Comparison of ENCODE assay signal across 28 cellular contexts in genomic region chr21:41422546-41423372, GRCh38. TPM values are rescaled to one million over a fixed set of nuclear protein-coding genes. Genes with fewer than 3 reads are reported as not detected.
DNase-seq lines count a peak whose midpoint lies in the region; ATAC-seq, FAIRE-seq and TF ChIP-seq lines count a peak whose summit lies in the region.
"Had no signal": no experiment of that assay in that cellular context is flagged by ENCODE, and none has a peak within 500 bp of the region (broad histone marks: within the 10 kb centered on the region; RNA-seq: fewer than 3 reads in every experiment).

No MANE protein-coding gene starts in this region.

- peak overlapping the region; percentile 76 for H2AK9ac ChIP-seq in IMR-90 (replicated peaks; ENCODE audit: low read depth, low read length, poor library complexity)

- H4K8ac ChIP-seq in IMR-90 (ENCODE audit: low read depth in 2 of 2, low read length in 2 of 2) (no peak overlapping the region), H1 (ENCODE audit: extremely low read depth, insufficient read depth, low read length) (no peak overlapping the region)

- H3K4me2 ChIP-seq in IMR-90 (ENCODE audit: low read depth, low read length), result no peak overlapping the region
- no peak overlapping the region for H3K4me2 ChIP-seq in H1 (ENCODE audit: insufficient read depth in 1 of 2, low read depth in 2 of 2, low read length in 2 of 2)

- H3K4me3 ChIP-seq in IMR-90 (ENCODE audit: insufficient read depth, low read depth, low read length), result no peak overlapping the region
- no peak overlapping the region for H3K4me3 ChIP-seq in H1 (ENCODE audit: extremely low read depth in 1 of 4, insufficient read depth in 2 of 4, low read depth in 3 of 4, low read length in 4 of 4)
- H3K4me3 ChIP-seq: ascending aorta, cardiac muscle cell had no signal

- no peak overlapping the region for H3K18ac ChIP-seq in IMR-90 (ENCODE audit: low read depth, low read length)
- H3K18ac ChIP-seq in H1 (ENCODE audit: extremely low read depth, low read length), result no peak overlapping the region

- H3K9me1 ChIP-seq in IMR-90 (ENCODE audit: insufficient read depth, low read length), result peaks cover 3% of the 10 kb centered on the region; the same call in 1 of the 2 replicates

- H3K9me3 Mint-ChIP-seq in activated T-cell treated with anti-CD3 and anti-CD28 coated beads, Interleukin-2, amount 50 U/mL, for 24 hours, result no peaks in the 10 kb centered on the region
- no peaks in the 10 kb centered on the region for H3K9me3 Mint-ChIP-seq in activated T-cell treated with anti-CD3 and anti-CD28 coated beads, Interleukin-2, amount 50 U/mL, for 72 hours
- no peaks in the 10 kb centered on the region for H3K9me3 Mint-ChIP-seq in stimulated activated memory B cell treated with anti-CD40 and anti-IgM and Interleukin-4, amounts not matched to agents 10 μg/mL and 1 μg/mL and 100 μg/mL, for 72 hours

- H3K27me3 ChIP-seq in IMR-90 (ENCODE audit: control insufficient read depth, insufficient read depth, low read length) (peaks cover 13% of the 10 kb centered on the region), H1 (replicated peaks in 1 of 4; ENCODE audit: control insufficient read depth in 3 of 4, extremely low read depth in 1 of 4, insufficient read depth in 3 of 4, low read length in 3 of 4) (peaks cover 5 to 33% (median 25%) of the 10 kb centered on the region in 4 experiments)
- H3K27me3 ChIP-seq: ascending aorta had no signal

- no peak for TF ChIP-seq EP300 in H1 (IDR thresholded peaks at IDR 0.05; ENCODE audit: borderline replicate concordance in 1 of 2, low read depth in 2 of 2, low read length in 2 of 2)

- no peak overlapping the region for H4K91ac ChIP-seq in IMR-90 (ENCODE audit: insufficient read depth, low read depth, low read length)
- H4K91ac ChIP-seq in H1 (replicated peaks; ENCODE audit: insufficient read length, low read length), result no peak overlapping the region

- BruUV-seq in IMR-90 (replicated peaks; lab: Mats Ljungman, UMichigan), result no TSS peak

- H3K27ac Mint-ChIP-seq in activated T-cell treated with anti-CD3 and anti-CD28 coated beads, Interleukin-2, amount 50 U/mL, for 24 hours, result peak overlapping the region; percentile 38
- H3K27ac Mint-ChIP-seq in activated T-cell treated with anti-CD3 and anti-CD28 coated beads, Interleukin-2, amount 50 U/mL, for 72 hours, result no peak overlapping the region
- H3K27ac Mint-ChIP-seq in stimulated activated memory B cell treated with anti-CD40 and anti-IgM and Interleukin-4, amounts not matched to agents 10 μg/mL and 1 μg/mL and 100 μg/mL, for 72 hours, result peak overlapping the region; percentile 52

- in situ Hi-C loops in IMR-90 (cut with MboI; ENCODE audit: low sequenced_read_pairs), result no loop called here

- TF ChIP-seq CTCF in IMR-90 (conservative IDR thresholded peaks at IDR 0.05; ENCODE audit: low read depth, low read length) (no peak), H1 (IDR thresholded peaks at IDR 0.05; ENCODE audit: control extremely low read depth in 1 of 3, insufficient read depth in 1 of 3, low read depth in 1 of 3, low read length in 3 of 3) (no peak)

- H2BK12ac ChIP-seq in H1 (ENCODE audit: low read depth, low read length), result peak overlapping the region; percentile 51; the same call in 1 of the 2 replicates

- H3K14ac ChIP-seq in IMR-90 (replicated peaks; ENCODE audit: low read depth, low read length), result no peak overlapping the region
- H3K14ac ChIP-seq in H1 (ENCODE audit: insufficient read length), result no peak overlapping the region

- H2BK20ac ChIP-seq in IMR-90 (ENCODE audit: low read depth, low read length), result no peak overlapping the region
- 0 out of 2 replicates have a peak overlapping the region, but pooled peaks have one; percentile 50 for H2BK20ac ChIP-seq in H1 (ENCODE audit: low read length)

- H3K56ac ChIP-seq in IMR-90 (ENCODE audit: extremely low read depth, insufficient read depth, low read length), result no peak overlapping the region
- H3K56ac ChIP-seq in H1 (replicated peaks; ENCODE audit: insufficient read length, low read depth, low read length), result no peak overlapping the region

- no peak overlapping the region for H2BK15ac ChIP-seq in IMR-90 (ENCODE audit: low read depth, low read length)
- peak overlapping the region; percentile 72; the same call in 1 of the 2 replicates for H2BK15ac ChIP-seq in H1 (ENCODE audit: low read length)

- dilution Hi-C loops in IMR-90 (cut with HindIII; ENCODE audit: low sequenced_read_pairs, unreplicated experiment), result no loop called here

- H2AFZ ChIP-seq in IMR-90 (replicated peaks; ENCODE audit: low read length, poor library complexity) (no peak overlapping the region), H1 (ENCODE audit: low read length) (no peak overlapping the region)

- TF ChIP-seq RAD21 in IMR-90 (IDR thresholded peaks at IDR 0.05; ENCODE audit: low read length), result no peak
- TF ChIP-seq RAD21 in H1 (IDR thresholded peaks at IDR 0.05 in 1 of 2, conservative IDR thresholded peaks at IDR 0.05 in 1 of 2; ENCODE audit: low read depth in 2 of 2, low read length in 2 of 2), result no peak

- H3K23me2 ChIP-seq in H1 (ENCODE audit: low read depth, low read length), result peaks cover 11% of the 10 kb centered on the region; the same call in 1 of the 2 replicates

- FAIRE-seq in H1 (lab: Jason Lieb, UNC), result no peak
- FAIRE-seq: endothelial cell of umbilical vein had no signal

- no peaks in the 10 kb centered on the region for H3K79me2 ChIP-seq in H1 (ENCODE audit: control insufficient read depth in 1 of 2, insufficient read depth in 2 of 2, low read length in 2 of 2)

- H3K36me3 ChIP-seq in IMR-90 (ENCODE audit: control insufficient read depth, insufficient read depth, low read length), result no peaks in the 10 kb centered on the region
- H3K36me3 ChIP-seq in H1 (ENCODE audit: control insufficient read depth in 2 of 4, insufficient read depth in 4 of 4, low read length in 3 of 4), result no peaks in the 10 kb centered on the region
- H3K36me3 ChIP-seq: ascending aorta, cardiac muscle cell, WERI-Rb-1 had no signal

- no peak for DNase-seq in activated T-cell treated with anti-CD3 and anti-CD28 coated beads, Interleukin-2, amount 50 U/mL, for 24 hours
- no peak for DNase-seq in activated T-cell treated with anti-CD3 and anti-CD28 coated beads, Interleukin-2, amount 50 U/mL, for 72 hours
- DNase-seq in IMR-90 (no peak), H1 (ENCODE audit: low read depth in 1 of 2, low spot score in 2 of 2) (peak in 1 of 2 experiments; percentile 14), amniotic stem cell (lab: John Stamatoyannopoulos, UW) (no peak), GM19238 (ENCODE audit: insufficient read length, low spot score) (no peak), NCI-H748 (lab: John Stamatoyannopoulos, UW; ENCODE audit: unreplicated experiment) (no peak)
- DNase-seq: activated naive CD4-positive, alpha-beta T cell; activated T-cell treated with anti-CD3 and anti-CD28 coated beads, Interleukin-2, amount 50 U/mL, for 4 hours; hypothalamus; NCI-H1105; NCI-H187 treated with DMSO at 0.1 percent for 48 hours; NCI-H2171 treated with DMSO at 0.1 percent for 48 hours; NCI-H524; PC-3; retina; stimulated activated CD4-positive, alpha-beta T cell treated with anti-CD3 and anti-CD28 coated beads, Interleukin-2, amount 100 ng/mL, for 24 hours; T1000; WERI-Rb-1 had no signal

- no peak overlapping the region for H3K4me3 Mint-ChIP-seq in activated T-cell treated with anti-CD3 and anti-CD28 coated beads, Interleukin-2, amount 50 U/mL, for 24 hours
- H3K4me3 Mint-ChIP-seq in activated T-cell treated with anti-CD3 and anti-CD28 coated beads, Interleukin-2, amount 50 U/mL, for 72 hours, result no peak overlapping the region
- no peak overlapping the region for H3K4me3 Mint-ChIP-seq in stimulated activated memory B cell treated with anti-CD40 and anti-IgM and Interleukin-4, amounts not matched to agents 10 μg/mL and 1 μg/mL and 100 μg/mL, for 72 hours
- H3K4me3 Mint-ChIP-seq: activated T-cell treated with anti-CD3 and anti-CD28 coated beads, Interleukin-2, amount 50 U/mL, for 4 hours had no signal

- TF ChIP-seq POLR2A in IMR-90 (IDR thresholded peaks at IDR 0.05; ENCODE audit: low read depth, low read length) (no peak), H1 (IDR thresholded peaks at IDR 0.05; ENCODE audit: control extremely low read depth in 1 of 2, low read depth in 2 of 2, low read length in 2 of 2) (no peak)

- intact Hi-C loops in IMR-90 (cut with micrococcal nuclease), result loop anchor here (5.0 kb wide), 1 partner anchor 60 kb away; the partner anchor contains the start of gene MX2

- no peak for ATAC-seq in activated T-cell treated with anti-CD3 and anti-CD28 coated beads, Interleukin-2, amount 50 U/mL, for 72 hours (replicated peaks in 1 of 2)
- ATAC-seq in IMR-90 (ENCODE audit: low read depth), result no peak
- ATAC-seq in stimulated activated memory B cell treated with anti-CD40 and anti-IgM and Interleukin-4, amounts not matched to agents 10 μg/mL and 1 μg/mL and 100 μg/mL, for 72 hours, result no peak
- ATAC-seq: activated T-cell treated with anti-CD3 and anti-CD28 coated beads, Interleukin-2, amount 50 U/mL, for 4 hours; HCT116; left lobe of liver; PC-3; Right ventricle myocardium inferior; SK-N-SH treated with all-trans-retinoic acid at 6 μM for 48 hours had no signal

- H3K36me3 Mint-ChIP-seq in activated T-cell treated with anti-CD3 and anti-CD28 coated beads, Interleukin-2, amount 50 U/mL, for 24 hours (ENCODE audit: low read depth), result peaks cover 4% of the 10 kb centered on the region
- H3K36me3 Mint-ChIP-seq in activated T-cell treated with anti-CD3 and anti-CD28 coated beads, Interleukin-2, amount 50 U/mL, for 72 hours (ENCODE audit: insufficient read depth in 2 of 2), result peaks cover 0 to 3% of the 10 kb centered on the region in 2 donors
- no peaks in the 10 kb centered on the region for H3K36me3 Mint-ChIP-seq in stimulated activated memory B cell treated with anti-CD40 and anti-IgM and Interleukin-4, amounts not matched to agents 10 μg/mL and 1 μg/mL and 100 μg/mL, for 72 hours

- no peak overlapping the region for H4K5ac ChIP-seq in IMR-90 (ENCODE audit: low read depth, low read length)
- H4K5ac ChIP-seq in H1 (ENCODE audit: insufficient read length, low read depth, low read length), result no peak overlapping the region

- no peaks in the 10 kb centered on the region for H4K20me1 ChIP-seq in IMR-90 (ENCODE audit: insufficient read depth, low read length)
- no peaks in the 10 kb centered on the region for H4K20me1 ChIP-seq in H1 (replicated peaks in 1 of 2; ENCODE audit: control insufficient read depth in 1 of 2, insufficient read depth in 2 of 2, low read length in 2 of 2)

- no peak overlapping the region for H2AK5ac ChIP-seq in IMR-90 (ENCODE audit: low read depth, low read length)
- no peak overlapping the region for H2AK5ac ChIP-seq in H1 (ENCODE audit: low read depth, low read length)

- WGBS in IMR-90 (ENCODE audit: extremely low coverage in 2 of 2, insufficient read length in 1 of 2), 2 experiments, result 100% methylated on average over 6 of the region's 21 CpGs; no CpG with 5 or more reads in 1 of the 2 experiments
- 93% methylated on average over 21 of the region's 21 CpGs; no CpG with 5 or more reads in 1 of the 2 experiments for WGBS in H1 (ENCODE audit: extremely low coverage in 1 of 2, insufficient coverage in 1 of 2, insufficient read length in 1 of 2, insufficient replicate concordance in 2 of 2, low coverage in 1 of 2, low lambda C conversion rate in 2 of 2, missing lambda C conversion rate in 1 of 2), 2 experiments

- no peak overlapping the region for H2BK120ac ChIP-seq in IMR-90 (ENCODE audit: low read depth, low read length)
- H2BK120ac ChIP-seq in H1 (replicated peaks; ENCODE audit: low read depth, low read length), result no peak overlapping the region

- POLR2A ChIA-PET in IMR-90 (lab: Charles Lee; ENCODE audit: unreplicated experiment) (no interaction called here), H1 (lab: Charles Lee; ENCODE audit: partially characterized antibody) (interaction anchor here (0.9 kb wide), 1 partner anchor 55 kb away, joined by 4 read pairs; no protein-coding TSS in a partner anchor)

- H3K27me3 Mint-ChIP-seq in activated T-cell treated with anti-CD3 and anti-CD28 coated beads, Interleukin-2, amount 50 U/mL, for 24 hours, result no peaks in the 10 kb centered on the region
- no peaks in the 10 kb centered on the region for H3K27me3 Mint-ChIP-seq in activated T-cell treated with anti-CD3 and anti-CD28 coated beads, Interleukin-2, amount 50 U/mL, for 72 hours (ENCODE audit: low read depth)
- H3K27me3 Mint-ChIP-seq in stimulated activated memory B cell treated with anti-CD40 and anti-IgM and Interleukin-4, amounts not matched to agents 10 μg/mL and 1 μg/mL and 100 μg/mL, for 72 hours, result no peaks in the 10 kb centered on the region

- H3K9ac ChIP-seq in IMR-90 (ENCODE audit: low read depth, low read length) (no peak overlapping the region), H1 (replicated peaks in 1 of 4; ENCODE audit: extremely low read depth in 1 of 4, low read depth in 3 of 4, low read length in 3 of 4) (no peak overlapping the region)

- H3K79me1 ChIP-seq in IMR-90 (ENCODE audit: low read depth in 1 of 2, low read length in 2 of 2) (no peaks in the 10 kb centered on the region), H1 (ENCODE audit: low read depth, low read length) (no peaks in the 10 kb centered on the region)

- no peak overlapping the region for H3K27ac ChIP-seq in IMR-90 (ENCODE audit: insufficient read depth, low read length)
- no peak overlapping the region for H3K27ac ChIP-seq in H1 (ENCODE audit: low read depth, low read length)
- H3K27ac ChIP-seq: C4-2B, cardiac muscle cell, WERI-Rb-1 had no signal

- no peak overlapping the region for H2BK5ac ChIP-seq in IMR-90 (ENCODE audit: low read depth, low read length, poor library complexity, severe bottlenecking)
- no peak overlapping the region for H2BK5ac ChIP-seq in H1 (ENCODE audit: low read depth, low read length)

- no peaks in the 10 kb centered on the region for H3K9me3 ChIP-seq in IMR-90 (ENCODE audit: control insufficient read depth, insufficient read depth, low read length)
- H3K9me3 ChIP-seq in H1 (ENCODE audit: insufficient read depth in 2 of 2, low read depth in 1 of 2, low read length in 1 of 2), result no peaks in the 10 kb centered on the region; a peak in 2 of 4 replicates
- H3K9me3 ChIP-seq: ascending aorta had no signal

- H3K23ac ChIP-seq in IMR-90 (ENCODE audit: low read depth, low read length) (no peak overlapping the region), H1 (ENCODE audit: insufficient read length) (no peak overlapping the region)

- H3K4ac ChIP-seq in IMR-90 (ENCODE audit: low read depth, low read length) (no peak overlapping the region), H1 (replicated peaks; ENCODE audit: insufficient read length, low read depth, low read length) (no peak overlapping the region)

- peaks cover 59% of the 10 kb centered on the region for H3K4me1 Mint-ChIP-seq in activated T-cell treated with anti-CD3 and anti-CD28 coated beads, Interleukin-2, amount 50 U/mL, for 24 hours (ENCODE audit: low read depth)
- H3K4me1 Mint-ChIP-seq in activated T-cell treated with anti-CD3 and anti-CD28 coated beads, Interleukin-2, amount 50 U/mL, for 72 hours (ENCODE audit: low read depth), result peaks cover 44% of the 10 kb centered on the region
- peaks cover 75% of the 10 kb centered on the region for H3K4me1 Mint-ChIP-seq in stimulated activated memory B cell treated with anti-CD40 and anti-IgM and Interleukin-4, amounts not matched to agents 10 μg/mL and 1 μg/mL and 100 μg/mL, for 72 hours

- H3K4me1 ChIP-seq in IMR-90 (ENCODE audit: control insufficient read depth, insufficient read depth, low read length) (no peaks in the 10 kb centered on the region; the same call in 1 of the 2 replicates), H1 (replicated peaks in 1 of 4; ENCODE audit: control insufficient read depth in 3 of 4, insufficient read depth in 4 of 4, low read length in 3 of 4) (peaks cover 9 to 18% (median 12%) of the 10 kb centered on the region in 4 experiments; a peak in 6 of 7 replicates)

- CTCF ChIA-PET in IMR-90 (lab: Yijun Ruan, JAX), result no interaction called here
- CTCF ChIA-PET in H1 (lab: Charles Lee; ENCODE audit: partially characterized antibody), result interaction anchor here (0.7 to 4.4 kb wide), 4 partner anchors 11 to 190 kb away, joined by 3 to 20 read pairs (median 6); no protein-coding TSS in a partner anchor

RNA-seq across cellular contexts. Expression of gene MX1, which starts 3.3 kb away (rescaled TPM):
- 100 to 1,000 TPM in 1 of 2 donors, 10 to 100 TPM in 1; 65.2 to 154 TPM for total RNA-seq in activated T-cell treated with anti-CD3 and anti-CD28 coated beads, Interleukin-2, amount 50 U/mL, for 72 hours
- total RNA-seq in IMR-90 (2012; rRNA removed), result 1.9 and 2.5 TPM in 2 replicates
- polyA plus RNA-seq in IMR-90 (2012; rRNA removed) (0.56 and 1.0 TPM in 2 replicates), H1 (2011; rRNA removed) (5.1 and 5.7 TPM in 2 replicates)
- 0.53 and 0.63 TPM in 2 replicates for polyA plus RNA-seq in IMR-90 (2012; cell fraction: cytosol; rRNA removed)
- polyA plus RNA-seq in IMR-90 (2012; cell fraction: nucleus; rRNA removed; ENCODE audit: low replicate concordance), result 2.0 and 4.9 TPM in 2 replicates
- total RNA-seq in H1 (2021; fragmentation: NEBNext Ultra II Directional; extraction: Animal tissue kit (Norgen Biotek cat#: 25700)), result 3.1 and 3.8 TPM in 2 replicates
- polyA plus RNA-seq in H1 (2011; cell fraction: cytosol; rRNA removed), result 4.8 TPM
- 9.7 TPM for polyA plus RNA-seq in H1 (2011; cell fraction: nucleus; rRNA removed)
- polyA plus RNA-seq in H1 (2012, experiment 1 of 2), result 3.9 to 7.5 TPM (median 7.1 TPM) in 4 replicates
- 3.5 TPM for polyA plus RNA-seq in H1 (2012, experiment 2 of 2)
- polyA plus RNA-seq in H1 (2013, experiment 1 of 2), result 1.6 TPM
- 1.1 TPM for polyA plus RNA-seq in H1 (2013, experiment 2 of 2)
- 9.2 and 13.0 TPM in 2 replicates for polyA minus RNA-seq in H1 (2011; rRNA and poly(A)+ RNA removed)
- 7.9 TPM for polyA minus RNA-seq in H1 (2011; cell fraction: cytosol; rRNA and poly(A)+ RNA removed)
- polyA minus RNA-seq in H1 (2011; cell fraction: nucleus; rRNA and poly(A)+ RNA removed), result 13.8 TPM
- total RNA-seq: cardiac muscle cell had no signal
- polyA plus RNA-seq: cardiac muscle cell had no signal

Comparison
In these comparisons a context has a peak if more than half of its experiments do, and no peak if none do; other contexts are left out.
1. RNA of gene MX1, which starts 3.3 kb away (total RNA-seq): 65.2 to 154 TPM in activated T-cell treated with anti-CD3 and anti-CD28 coated beads, Interleukin-2, amount 50 U/mL, for 72 hours; 3.1 to 3.8 TPM in H1 and 1.9 to 2.5 TPM in IMR-90; every median in the first group is over 10 times any median in the second.